Comparison of ENCODE assay signal across 8 cellular contexts in the genomic region with DNA sequence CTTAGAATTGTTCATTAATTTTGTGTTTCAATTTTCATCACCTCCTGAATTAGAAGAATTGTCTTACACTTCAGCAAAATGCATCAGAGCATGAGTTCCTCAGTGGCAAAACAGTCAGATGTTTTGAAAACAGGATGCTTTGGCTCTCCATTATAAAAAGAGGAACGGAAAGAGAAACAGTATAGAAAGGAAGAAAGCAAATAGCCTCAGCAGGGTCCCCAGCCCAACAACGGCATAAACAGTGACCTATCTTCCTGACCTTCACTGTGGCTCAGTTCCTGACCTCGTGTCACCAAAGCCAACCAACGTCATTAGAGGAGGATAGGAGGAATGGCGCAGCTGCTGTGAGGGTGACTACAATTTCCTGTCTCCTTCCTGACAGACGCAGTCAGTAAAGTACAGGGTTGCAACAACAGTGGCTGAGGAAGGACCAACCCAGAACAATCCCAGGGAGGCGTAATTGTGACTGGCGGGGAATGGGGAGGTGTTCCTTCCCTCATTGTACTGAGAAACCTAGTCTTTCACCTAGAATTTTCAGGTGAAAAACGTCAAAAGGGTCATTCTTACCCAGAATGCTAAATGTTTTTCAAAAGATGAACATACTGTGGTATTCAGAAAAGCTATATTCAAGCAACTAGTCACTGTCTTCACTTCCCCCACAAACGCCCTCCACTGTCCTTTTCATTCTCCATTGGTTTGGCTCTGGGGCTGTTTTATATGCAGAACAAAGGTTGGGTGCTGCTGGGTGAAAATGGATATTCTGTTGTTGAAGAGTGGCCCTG.
DNase-seq lines count a peak whose midpoint lies in the region; ATAC-seq, FAIRE-seq and TF ChIP-seq lines count a peak whose summit lies in the region.

No MANE protein-coding gene starts in this region.

- peak; percentile 36 to 67 for TF ChIP-seq POLR2A in Peyer's patch (IDR thresholded peaks at IDR 0.05)

- 13% methylated on average over 10 of the region's 10 CpGs for WGBS in right cardiac atrium

- no peaks in the 10 kb centered on the region for H3K36me3 ChIP-seq in Peyer's patch

- H3K27me3 ChIP-seq in Peyer's patch: no peaks in the 10 kb centered on the region
- no peaks in the 10 kb centered on the region for H3K27me3 ChIP-seq in right cardiac atrium (ENCODE audit: control insufficient read depth, insufficient read depth)

- DNase-seq in GM18507 (ENCODE audit: extremely low spot score, insufficient read length, low read depth) (peak; percentile 23), Peyer's patch (peak; percentile 49 to 95 (median 91)), right cardiac atrium (peak; percentile 79 to 85 (median 82)), DMS79 (lab: John Stamatoyannopoulos, UW) (no peak), NCI-H82 treated with DMSO at 0.1 percent for 48 hours (lab: John Stamatoyannopoulos, UW; ENCODE audit: unreplicated experiment) (no peak)
- DNase-seq in activated gamma-delta T cell treated with anti-CD3 and anti-CD28 coated beads, Interleukin-2, amount 50 U/mL, for 16 hours (ENCODE audit: low read depth): peak; percentile 49
- peak; percentile 54 for DNase-seq in stimulated activated CD4-positive, alpha-beta T cell treated with anti-CD3 and anti-CD28 coated beads, Interleukin-15, amount 100 ng/mL, for 48 hours (ENCODE audit: low read depth in 2 of 2)

- TF ChIP-seq CTCF in Peyer's patch (IDR thresholded peaks at IDR 0.05): no peak

- intact Hi-C loops in right cardiac atrium (cut with DNase I): loop anchor here in 3 of 4 donors (10.0 kb wide), 2 partner anchors 71 to 109 kb away; no protein-coding TSS in a partner anchor

- peak; percentile 100 for FAIRE-seq in GM18507 (lab: Jason Lieb, UNC)

- H3K4me1 ChIP-seq in Peyer's patch: peaks cover 0 to 26% (median 7%) of the 10 kb centered on the region in 4 donors
- peaks cover 11% of the 10 kb centered on the region for H3K4me1 ChIP-seq in right cardiac atrium (ENCODE audit: control insufficient read depth, insufficient read depth, low read length)

- no peaks in the 10 kb centered on the region for H3K9me3 ChIP-seq in Peyer's patch
- H3K9me3 ChIP-seq in right cardiac atrium (ENCODE audit: control insufficient read depth, low read length): no peaks in the 10 kb centered on the region

- peak overlapping the region; percentile 85 to 88 (median 88) for H3K27ac ChIP-seq in Peyer's patch
- peak overlapping the region; percentile 98 for H3K27ac ChIP-seq in right cardiac atrium (ENCODE audit: low read length)

- H3K4me3 ChIP-seq in Peyer's patch: peak overlapping the region; percentile 52 to 64 (median 55)
- peak overlapping the region; percentile 85 for H3K4me3 ChIP-seq in right cardiac atrium (ENCODE audit: low read length)

- ATAC-seq in HG02840 (IDR thresholded peaks at IDR 0.05; ENCODE audit: low FRiP score, unreplicated experiment) (peak; percentile 68), right cardiac atrium (peak; percentile 87 to 92)

Comparison
In these comparisons a context has a peak if more than half of its experiments do, and no peak if none do; other contexts are left out.
1. DNase-seq: peak in GM18507 (single experiment), Peyer's patch (3 of 3), activated gamma-delta T cell treated with anti-CD3 and anti-CD28 coated beads, Interleukin-2, amount 50 U/mL, for 16 hours (single experiment), right cardiac atrium (3 of 3) and stimulated activated CD4-positive, alpha-beta T cell treated with anti-CD3 and anti-CD28 coated beads, Interleukin-15, amount 100 ng/mL, for 48 hours (2 of 2); none in DMS79 (single experiment) and NCI-H82 treated with DMSO at 0.1 percent for 48 hours (single experiment).